ENCODE assay signal across 1 cellular context in the genomic region with DNA sequence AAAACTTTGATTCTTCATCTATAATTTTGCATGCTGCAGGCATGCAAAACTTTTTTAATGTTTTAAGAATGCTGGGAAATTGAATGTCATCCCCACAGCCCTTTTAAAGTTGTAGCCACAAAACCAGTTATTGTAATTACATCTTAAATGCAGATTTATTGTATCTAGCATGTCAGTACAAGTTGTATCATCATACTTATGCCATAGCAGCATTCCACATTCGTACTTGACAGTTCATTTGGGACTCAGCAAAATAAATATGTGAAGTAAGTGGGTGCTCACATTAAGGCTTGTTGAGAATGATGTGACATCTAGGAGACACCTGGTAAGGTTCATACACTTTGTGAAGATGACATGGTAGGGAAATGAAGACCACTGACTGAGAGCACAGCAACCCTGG.
TF ChIP-seq lines count a peak whose summit lies in the region.

No MANE protein-coding gene starts in this region.

TF ChIP-seq in HepG2, 621 proteins besides CTCF, POLR2A, EP300 and RAD21:
- TF ChIP-seq ZFX (CRISPR knock-in tag; IDR thresholded peaks at IDR 0.05; ENCODE audit: low read depth) (no peak), HNRNPLL (IDR thresholded peaks at IDR 0.05; ENCODE audit: low read depth, low read length, poor library complexity, severe bottlenecking) (no peak), ARID2 (CRISPR knock-in tag; IDR thresholded peaks at IDR 0.05; ENCODE audit: borderline replicate concordance) (no peak), MATR3 (CRISPR knock-in tag; IDR thresholded peaks at IDR 0.05) (no peak)
- TF ChIP-seq, protein P1, sequence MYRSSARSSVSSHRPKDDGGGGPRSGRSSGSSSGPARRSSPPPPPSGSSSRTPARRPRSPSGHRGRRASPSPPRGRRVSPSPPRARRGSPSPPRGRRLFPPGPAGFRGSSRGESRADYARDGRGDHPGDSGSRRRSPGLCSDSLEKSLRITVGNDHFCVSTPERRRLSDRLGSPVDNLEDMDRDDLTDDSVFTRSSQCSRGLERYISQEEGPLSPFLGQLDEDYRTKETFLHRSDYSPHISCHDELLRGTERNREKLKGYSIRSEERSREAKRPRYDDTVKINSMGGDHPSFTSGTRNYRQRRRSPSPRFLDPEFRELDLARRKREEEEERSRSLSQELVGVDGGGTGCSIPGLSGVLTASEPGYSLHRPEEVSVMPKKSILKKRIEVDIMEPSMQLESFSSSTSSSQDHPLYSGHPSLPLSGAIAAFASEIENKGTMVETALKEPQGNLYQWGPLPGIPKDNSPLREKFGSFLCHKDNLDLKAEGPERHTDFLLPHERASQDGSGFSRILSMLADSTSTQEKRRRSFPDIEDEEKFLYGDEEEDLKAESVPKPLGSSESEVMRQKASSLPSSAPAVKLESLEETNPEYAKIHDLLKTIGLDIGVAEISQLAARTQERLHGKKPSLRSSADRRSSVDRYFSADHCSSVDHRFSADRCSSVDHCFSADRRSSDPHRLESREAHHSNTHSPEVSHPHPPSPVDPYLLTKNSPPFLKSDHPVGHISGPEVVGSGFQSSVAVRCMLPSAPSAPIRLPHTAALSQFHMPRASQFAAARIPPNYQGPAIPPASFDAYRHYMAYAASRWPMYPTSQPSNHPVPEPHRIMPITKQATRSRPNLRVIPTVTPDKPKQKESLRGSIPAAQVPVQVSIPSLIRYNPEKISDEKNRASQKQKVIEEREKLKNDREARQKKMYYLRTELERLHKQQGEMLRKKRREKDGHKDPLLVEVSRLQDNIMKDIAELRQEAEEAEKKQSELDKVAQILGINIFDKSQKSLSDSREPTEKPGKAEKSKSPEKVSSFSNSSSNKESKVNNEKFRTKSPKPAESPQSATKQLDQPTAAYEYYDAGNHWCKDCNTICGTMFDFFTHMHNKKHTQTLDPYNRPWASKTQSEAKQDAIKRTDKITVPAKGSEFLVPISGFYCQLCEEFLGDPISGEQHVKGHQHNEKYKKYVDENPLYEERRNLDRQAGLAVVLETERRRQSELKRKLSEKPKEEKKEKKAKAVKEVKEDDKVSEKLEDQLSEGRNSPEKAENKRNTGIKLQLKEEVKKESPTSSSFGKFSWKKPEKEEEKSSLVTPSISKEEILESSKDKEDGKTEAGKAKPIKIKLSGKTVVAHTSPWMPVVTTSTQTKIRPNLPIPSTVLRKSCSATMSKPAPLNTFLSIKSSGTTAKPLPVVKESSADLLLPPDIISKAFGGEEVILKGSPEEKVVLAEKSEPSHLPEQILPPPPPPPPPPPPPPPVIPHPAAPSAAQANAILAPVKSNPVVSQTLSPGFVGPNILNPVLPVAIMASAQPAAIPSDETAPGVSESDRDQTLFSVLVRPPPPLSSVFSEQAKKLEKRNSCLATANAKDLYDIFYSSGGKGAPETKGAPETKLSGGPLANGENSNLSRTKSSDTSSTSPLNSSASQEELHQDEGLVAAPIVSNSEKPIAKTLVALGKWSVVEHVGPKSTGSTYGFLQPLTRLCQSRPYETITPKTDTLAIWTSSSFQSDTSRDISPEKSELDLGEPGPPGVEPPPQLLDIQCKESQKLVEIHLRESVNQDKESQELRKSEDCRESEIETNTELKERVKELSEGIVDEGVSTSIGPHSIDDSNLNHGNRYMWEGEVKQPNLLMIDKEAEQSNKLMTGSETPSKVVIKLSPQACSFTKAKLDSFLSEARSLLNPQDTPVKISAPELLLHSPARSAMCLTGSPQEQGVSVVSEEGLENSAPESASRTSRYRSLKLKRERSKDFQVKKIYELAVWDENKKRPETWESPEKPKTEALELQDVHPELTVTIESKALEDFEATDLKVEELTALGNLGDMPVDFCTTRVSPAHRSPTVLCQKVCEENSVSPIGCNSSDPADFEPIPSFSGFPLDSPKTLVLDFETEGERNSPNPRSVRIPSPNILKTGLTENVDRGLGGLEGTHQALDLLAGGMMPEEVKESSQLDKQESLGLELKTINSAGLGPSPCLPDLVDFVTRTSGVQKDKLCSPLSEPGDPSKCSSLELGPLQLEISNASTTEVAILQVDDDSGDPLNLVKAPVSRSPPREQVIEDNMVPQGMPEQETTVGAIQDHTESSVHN (CRISPR knock-in tag; IDR thresholded peaks at IDR 0.05), result no peak
- TF ChIP-seq, protein P2, sequence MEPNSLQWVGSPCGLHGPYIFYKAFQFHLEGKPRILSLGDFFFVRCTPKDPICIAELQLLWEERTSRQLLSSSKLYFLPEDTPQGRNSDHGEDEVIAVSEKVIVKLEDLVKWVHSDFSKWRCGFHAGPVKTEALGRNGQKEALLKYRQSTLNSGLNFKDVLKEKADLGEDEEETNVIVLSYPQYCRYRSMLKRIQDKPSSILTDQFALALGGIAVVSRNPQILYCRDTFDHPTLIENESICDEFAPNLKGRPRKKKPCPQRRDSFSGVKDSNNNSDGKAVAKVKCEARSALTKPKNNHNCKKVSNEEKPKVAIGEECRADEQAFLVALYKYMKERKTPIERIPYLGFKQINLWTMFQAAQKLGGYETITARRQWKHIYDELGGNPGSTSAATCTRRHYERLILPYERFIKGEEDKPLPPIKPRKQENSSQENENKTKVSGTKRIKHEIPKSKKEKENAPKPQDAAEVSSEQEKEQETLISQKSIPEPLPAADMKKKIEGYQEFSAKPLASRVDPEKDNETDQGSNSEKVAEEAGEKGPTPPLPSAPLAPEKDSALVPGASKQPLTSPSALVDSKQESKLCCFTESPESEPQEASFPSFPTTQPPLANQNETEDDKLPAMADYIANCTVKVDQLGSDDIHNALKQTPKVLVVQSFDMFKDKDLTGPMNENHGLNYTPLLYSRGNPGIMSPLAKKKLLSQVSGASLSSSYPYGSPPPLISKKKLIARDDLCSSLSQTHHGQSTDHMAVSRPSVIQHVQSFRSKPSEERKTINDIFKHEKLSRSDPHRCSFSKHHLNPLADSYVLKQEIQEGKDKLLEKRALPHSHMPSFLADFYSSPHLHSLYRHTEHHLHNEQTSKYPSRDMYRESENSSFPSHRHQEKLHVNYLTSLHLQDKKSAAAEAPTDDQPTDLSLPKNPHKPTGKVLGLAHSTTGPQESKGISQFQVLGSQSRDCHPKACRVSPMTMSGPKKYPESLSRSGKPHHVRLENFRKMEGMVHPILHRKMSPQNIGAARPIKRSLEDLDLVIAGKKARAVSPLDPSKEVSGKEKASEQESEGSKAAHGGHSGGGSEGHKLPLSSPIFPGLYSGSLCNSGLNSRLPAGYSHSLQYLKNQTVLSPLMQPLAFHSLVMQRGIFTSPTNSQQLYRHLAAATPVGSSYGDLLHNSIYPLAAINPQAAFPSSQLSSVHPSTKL (CRISPR knock-in tag; IDR thresholded peaks at IDR 0.05), result no peak
- TF ChIP-seq, protein P3, sequence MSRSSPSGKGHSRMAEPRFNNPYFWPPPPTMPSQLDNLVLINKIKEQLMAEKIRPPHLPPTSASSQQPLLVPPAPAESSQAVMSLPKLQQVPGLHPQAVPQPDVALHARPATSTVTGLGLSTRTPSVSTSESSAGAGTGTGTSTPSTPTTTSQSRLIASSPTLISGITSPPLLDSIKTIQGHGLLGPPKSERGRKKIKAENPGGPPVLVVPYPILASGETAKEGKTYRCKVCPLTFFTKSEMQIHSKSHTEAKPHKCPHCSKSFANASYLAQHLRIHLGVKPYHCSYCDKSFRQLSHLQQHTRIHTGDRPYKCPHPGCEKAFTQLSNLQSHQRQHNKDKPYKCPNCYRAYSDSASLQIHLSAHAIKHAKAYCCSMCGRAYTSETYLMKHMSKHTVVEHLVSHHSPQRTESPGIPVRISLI (CRISPR knock-in tag; IDR thresholded peaks at IDR 0.05; ENCODE audit: borderline replicate concordance), result no peak
TF ChIP-seq in HepG2: peak in this region for 0.
